In genomic region chr11:68542617-68543016, GRCh38 we compare ENCODE assay signal across 12 cellular contexts.
A peak's percentile ranks its signal among the peaks of the same experiment; 100 is the strongest.
DNase-seq lines count a peak whose midpoint lies in the region; ATAC-seq and TF ChIP-seq lines count a peak whose summit lies in the region.
"Had no signal": no experiment of that assay in that cellular context is flagged by ENCODE, and none has a peak within 500 bp of the region (broad histone marks: within the 10 kb centered on the region; RNA-seq: fewer than 3 reads in every experiment).

No MANE protein-coding gene starts in this region.

- H3K27me3 ChIP-seq in SK-N-SH (ENCODE audit: insufficient read depth) (no peaks in the 10 kb centered on the region), gastrocnemius medialis (no peaks in the 10 kb centered on the region), thyroid gland (no peaks in the 10 kb centered on the region), ascending aorta (no peaks in the 10 kb centered on the region)
- H3K27me3 ChIP-seq: Peyer's patch had no signal

- no peak overlapping the region for H3K4me3 ChIP-seq in SK-N-SH (ENCODE audit: low read depth in 2 of 2, low read length in 1 of 2)
- H3K4me3 ChIP-seq in fibroblast of the aortic adventitia (ENCODE audit: low read depth, low read length): no peak overlapping the region
- H3K4me3 ChIP-seq in gastrocnemius medialis: no peak overlapping the region
- no peak overlapping the region for H3K4me3 ChIP-seq in thyroid gland (replicated peaks in 1 of 3)
- H3K4me3 ChIP-seq in ascending aorta: no peak overlapping the region
- H3K4me3 ChIP-seq: lower lobe of right lung, Peyer's patch had no signal

- DNase-seq in ELF-1 (ENCODE audit: low read depth, low spot score) (peak; percentile 42), SK-N-SH (no peak), fibroblast of the aortic adventitia (ENCODE audit: low read depth) (peak; percentile 84), gastrocnemius medialis (no peak), CD1c-positive myeloid dendritic cell (ENCODE audit: extremely low spot score) (no peak), thyroid gland (no peak), ascending aorta (ENCODE audit: low spot score in 2 of 2) (no peak)
- DNase-seq: activated CD4-positive, alpha-beta T cell treated with anti-CD3 and anti-CD28 coated beads, Interleukin-2, amount 50 U/mL, for 4 hours; lower lobe of right lung; Peyer's patch; stimulated activated CD4-positive, alpha-beta T cell treated with anti-CD3 and anti-CD28 coated beads, Interleukin-2, amount 100 ng/mL, for 24 hours had no signal

- WGBS in SK-N-SH (ENCODE audit: low lambda C conversion rate): 78% methylated on average over 4 of the region's 5 CpGs
- WGBS in thyroid gland, 2 donors: 90 to 98% methylated on average over 5 of the region's 5 CpGs

- no peak overlapping the region for H2AFZ ChIP-seq in SK-N-SH (ENCODE audit: low read depth)

- in situ Hi-C loops in gastrocnemius medialis (cut with MboI; ENCODE audit: low sequenced_read_pairs in 4 of 4): no loop called here

- ATAC-seq in gastrocnemius medialis (no peak), GM18909 (IDR thresholded peaks at IDR 0.05; ENCODE audit: poor library complexity, unreplicated experiment) (no peak)

- H3K4me2 ChIP-seq in SK-N-SH: peak overlapping the region; percentile 39; the same call in 1 of the 2 replicates

- POLR2A ChIA-PET in SK-N-SH (lab: Yijun Ruan, JAX): no interaction called here

- H3K9me3 ChIP-seq in SK-N-SH: no peaks in the 10 kb centered on the region
- no peaks in the 10 kb centered on the region for H3K9me3 ChIP-seq in gastrocnemius medialis
- H3K9me3 ChIP-seq in thyroid gland: no peaks in the 10 kb centered on the region
- H3K9me3 ChIP-seq in ascending aorta: no peaks in the 10 kb centered on the region
- H3K9me3 ChIP-seq: lower lobe of right lung, Peyer's patch had no signal

- H3K4me1 ChIP-seq in SK-N-SH (ENCODE audit: control insufficient read depth in 1 of 2, insufficient read depth in 2 of 2, low read depth in 1 of 2, low read length in 1 of 2): peaks cover 17 to 22% of the 10 kb centered on the region in 2 experiments
- peaks cover 74 to 85% of the 10 kb centered on the region in 2 donors for H3K4me1 ChIP-seq in gastrocnemius medialis
- peaks cover 24 to 45% of the 10 kb centered on the region in 2 donors for H3K4me1 ChIP-seq in thyroid gland
- peaks cover 0 to 5% of the 10 kb centered on the region in 2 donors for H3K4me1 ChIP-seq in ascending aorta

- intact Hi-C loops in gastrocnemius medialis (cut with DNase I; ENCODE audit: low total_unique reads) (loop anchor here (5.0 kb wide), 1 partner anchor 35 kb away; no protein-coding TSS in a partner anchor), thyroid gland (cut with DNase I) (no loop called here), ascending aorta (cut with DNase I) (no loop called here)

- 0 out of 4 replicates have a peak, but pooled peaks of 1 of the 2 experiments have one; percentile 23 for TF ChIP-seq EP300 in SK-N-SH (IDR thresholded peaks at IDR 0.05; ENCODE audit: borderline replicate concordance in 1 of 2, low read depth in 1 of 2, low read length in 1 of 2)

- no peak for TF ChIP-seq CTCF in SK-N-SH (IDR thresholded peaks at IDR 0.05)
- no peak for TF ChIP-seq CTCF in fibroblast of the aortic adventitia (IDR thresholded peaks at IDR 0.05; ENCODE audit: insufficient read depth, low read length)
- no peak for TF ChIP-seq CTCF in gastrocnemius medialis (IDR thresholded peaks at IDR 0.05 in 4 of 5, conservative IDR thresholded peaks at IDR 0.05 in 1 of 5)
- TF ChIP-seq CTCF in thyroid gland (IDR thresholded peaks at IDR 0.05): no peak
- TF ChIP-seq CTCF in ascending aorta (IDR thresholded peaks at IDR 0.05): no peak

- H4K20me1 ChIP-seq in SK-N-SH (ENCODE audit: insufficient read depth): peaks cover 37% of the 10 kb centered on the region

- peak overlapping the region; percentile 60 to 64 for H3K27ac ChIP-seq in SK-N-SH (ENCODE audit: low read depth in 2 of 2, low read length in 1 of 2)
- peak overlapping the region; percentile 84 to 86 (median 85) for H3K27ac ChIP-seq in gastrocnemius medialis
- H3K27ac ChIP-seq in thyroid gland: no peak overlapping the region
- peak overlapping the region in 1 of 2 donors; percentile 13 for H3K27ac ChIP-seq in ascending aorta
- H3K27ac ChIP-seq: lower lobe of right lung had no signal

- H3K79me2 ChIP-seq in SK-N-SH (ENCODE audit: insufficient read depth): peaks cover 77% of the 10 kb centered on the region

- H3K36me3 ChIP-seq in SK-N-SH (replicated peaks in 1 of 2; ENCODE audit: control insufficient read depth in 1 of 2, insufficient read depth in 2 of 2, low read length in 1 of 2): peaks cover 42 to 54% of the 10 kb centered on the region in 2 experiments
- H3K36me3 ChIP-seq in gastrocnemius medialis: peaks cover 0 to 25% of the 10 kb centered on the region in 2 donors
- peaks cover 0 to 5% of the 10 kb centered on the region in 2 donors for H3K36me3 ChIP-seq in thyroid gland
- peaks cover 22 to 37% of the 10 kb centered on the region in 2 donors for H3K36me3 ChIP-seq in ascending aorta

- TF ChIP-seq POLR2A in gastrocnemius medialis (IDR thresholded peaks at IDR 0.05) (no peak), thyroid gland (IDR thresholded peaks at IDR 0.05) (no peak)

- H3F3A ChIP-seq in SK-N-SH (replicated peaks; ENCODE audit: insufficient read depth): peaks cover 22% of the 10 kb centered on the region

- CTCF ChIA-PET in SK-N-SH (lab: Yijun Ruan, JAX): no interaction called here

- H3K9me2 ChIP-seq in SK-N-SH: no peaks in the 10 kb centered on the region

- TF ChIP-seq RAD21 in SK-N-SH (IDR thresholded peaks at IDR 0.05; ENCODE audit: low read length): no peak

- no peak overlapping the region for H3K9ac ChIP-seq in SK-N-SH

TF ChIP-seq in SK-N-SH, 30 proteins besides CTCF, POLR2A, EP300 and RAD21:
- TF ChIP-seq FOXJ3 (CRISPR knock-in tag; IDR thresholded peaks at IDR 0.05) (no peak), TAF1 (IDR thresholded peaks at IDR 0.05; ENCODE audit: borderline replicate concordance, low read depth, low read length) (no peak), TEAD4 (IDR thresholded peaks at IDR 0.05; ENCODE audit: borderline replicate concordance, insufficient read depth) (0 out of 2 replicates have a peak, but pooled peaks have one; percentile 53), JUND (IDR thresholded peaks at IDR 0.05) (peak; percentile 80), EZH2phosphoT487 (IDR thresholded peaks at IDR 0.05; ENCODE audit: borderline replicate concordance, low read depth) (no peak), TCF12 (IDR thresholded peaks at IDR 0.05) (peak; percentile 90), RXRA (IDR thresholded peaks at IDR 0.05; ENCODE audit: borderline replicate concordance, low read depth) (peak; percentile 34; the same call in 1 of the 2 replicates), FOSL2 (IDR thresholded peaks at IDR 0.05; ENCODE audit: borderline replicate concordance, low read depth) (peak; percentile 76), NRF1 (IDR thresholded peaks at IDR 0.05; ENCODE audit: low read depth, low read length) (no peak), POLR2AphosphoS5 (IDR thresholded peaks at IDR 0.05; ENCODE audit: low read depth, low read length) (peak; percentile 40; the same call in 1 of the 2 replicates), SIN3A (IDR thresholded peaks at IDR 0.05; ENCODE audit: borderline replicate concordance, low read depth, low read length) (peak; percentile 52; the same call in 1 of the 2 replicates), PBX3 (IDR thresholded peaks at IDR 0.05) (peak; percentile 85), NFIC (IDR thresholded peaks at IDR 0.05; ENCODE audit: borderline replicate concordance) (peak; percentile 74; the same call in 1 of the 2 replicates)

Comparison
In these comparisons a context has a peak if more than half of its experiments do, and no peak if none do; other contexts are left out.
1. DNase-seq: peak in ELF-1 (single experiment) and fibroblast of the aortic adventitia (single experiment); none in SK-N-SH (single experiment), gastrocnemius medialis (0 of 2), CD1c-positive myeloid dendritic cell (single experiment), thyroid gland (0 of 2) and ascending aorta (0 of 2).
2. H3K27ac ChIP-seq: peak in SK-N-SH (2 of 2) and gastrocnemius medialis (4 of 4); none in thyroid gland (0 of 3).